ENCODE assay signal across 2 cellular contexts in genomic region chr21:45835301-45836267, GRCh38.
TF ChIP-seq lines count a peak whose summit lies in the region.

No MANE protein-coding gene starts in this region.

TF ChIP-seq in IMR-90, 13 proteins besides CTCF, POLR2A, EP300 and RAD21:
- TF ChIP-seq ELK1 (IDR thresholded peaks at IDR 0.05; ENCODE audit: borderline replicate concordance, low read depth, low read length) = no peak
- TF ChIP-seq BHLHE40 (IDR thresholded peaks at IDR 0.05; ENCODE audit: low read depth, low read length) = no peak

TF ChIP-seq in H1, 55 proteins besides CTCF, POLR2A, EP300 and RAD21:
- TF ChIP-seq JUN (IDR thresholded peaks at IDR 0.05; ENCODE audit: low read depth, low read length) (no peak), KDM1A (IDR thresholded peaks at IDR 0.05; ENCODE audit: borderline replicate concordance, low read length) (no peak), MAX (IDR thresholded peaks at IDR 0.05) (no peak), HDAC6 (IDR thresholded peaks at IDR 0.05; ENCODE audit: low read depth, low read length) (no peak), BRCA1 (IDR thresholded peaks at IDR 0.05; ENCODE audit: low read depth, low read length) (no peak), POU5F1 (IDR thresholded peaks at IDR 0.05; ENCODE audit: low read depth, low read length) (no peak), RXRA (IDR thresholded peaks at IDR 0.05; ENCODE audit: insufficient read depth, low read depth, low read length) (no peak), JUND (IDR thresholded peaks at IDR 0.05; ENCODE audit: low read length) (no peak), TAF1 (IDR thresholded peaks at IDR 0.05; ENCODE audit: low read depth, low read length) (no peak), SRF (IDR thresholded peaks at IDR 0.05; ENCODE audit: low read depth, low read length) (no peak), CHD2 (IDR thresholded peaks at IDR 0.05; ENCODE audit: low read length) (no peak), TAF7 (optimal IDR thresholded peaks at IDR 0.05; ENCODE audit: borderline replicate concordance, low read depth, low read length) (no peak), TCF12 (IDR thresholded peaks at IDR 0.05; ENCODE audit: low read depth, low read length) (no peak), SIX5 (IDR thresholded peaks at IDR 0.05; ENCODE audit: low read depth, low read length) (no peak)
